ENCODE assay signal across 21 cellular contexts in the genomic region with DNA sequence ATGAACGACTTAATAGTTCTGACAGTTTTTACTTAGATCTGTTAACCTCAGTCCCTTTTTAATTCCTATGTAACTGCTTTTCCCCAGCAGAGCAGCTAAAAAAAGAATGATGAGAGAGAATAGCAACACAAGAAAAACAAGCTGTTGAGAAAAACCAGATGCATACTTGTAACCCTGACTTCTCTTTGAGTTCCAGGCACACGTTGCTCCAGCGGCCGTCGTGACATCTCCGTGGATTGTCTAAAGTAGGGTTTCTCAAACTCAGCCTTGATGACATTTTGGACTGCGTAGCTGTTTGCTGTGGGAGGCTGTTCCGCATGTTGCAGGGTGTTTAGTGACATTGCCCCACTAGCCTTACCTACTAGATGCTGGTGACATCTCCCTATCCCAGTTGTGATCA.
DNase-seq lines count a peak whose midpoint lies in the region; ATAC-seq and TF ChIP-seq lines count a peak whose summit lies in the region.
"Had no signal": no experiment of that assay in that cellular context is flagged by ENCODE, and none has a peak within 500 bp of the region (broad histone marks: within the 10 kb centered on the region; RNA-seq: fewer than 3 reads in every experiment).

No MANE protein-coding gene starts in this region.

- no peaks in the 10 kb centered on the region for H3K27me3 ChIP-seq in BLaER1
- no peaks in the 10 kb centered on the region for H3K27me3 ChIP-seq in left ventricle myocardium inferior (ENCODE audit: low read depth)
- H3K27me3 ChIP-seq in foreskin keratinocyte = no peaks in the 10 kb centered on the region
- H3K27me3 ChIP-seq: BE2C, Peyer's patch had no signal

- DNase-seq in amniotic epithelial cell (ENCODE audit: low read depth) (peak; percentile 79), left ventricle myocardium inferior (no peak), nephron progenitor cell (no peak), T-cell (no peak), foreskin keratinocyte (no peak)
- DNase-seq in stimulated activated CD4-positive, alpha-beta T cell treated with anti-CD3 and anti-CD28 coated beads, Interleukin-15, amount 100 ng/mL, for 24 hours = no peak
- DNase-seq: BE2C; Caco-2; CD4-positive, alpha-beta T cell; GM23248; HCEC 1CT; MM.1S; NCI-H1092 treated with DMSO at 0.1 percent for 48 hours; NCI-H146; NCI-H2081; NCI-H2171 treated with DMSO at 0.1 percent for 48 hours; NCI-H446 treated with DMSO at 0.1 percent for 48 hours; NCI-H69; Peyer's patch had no signal

- 0 out of 2 replicates have a peak overlapping the region, but pooled peaks have one; percentile 11 for H3K4me2 ChIP-seq in BLaER1

- peaks cover 6% of the 10 kb centered on the region for H3K27me3 Mint-ChIP-seq in nephron progenitor cell (ENCODE audit: low read depth, poor library complexity)
- no peaks in the 10 kb centered on the region for H3K27me3 Mint-ChIP-seq in T-cell
- H3K27me3 Mint-ChIP-seq: CD4-positive, alpha-beta T cell had no signal

- H3K4me1 ChIP-seq in BLaER1 (peaks cover 17% of the 10 kb centered on the region), left ventricle myocardium inferior (peaks cover 14% of the 10 kb centered on the region), foreskin keratinocyte (peaks cover 3% of the 10 kb centered on the region)
- H3K4me1 ChIP-seq: Caco-2, Peyer's patch had no signal

- peaks cover 13% of the 10 kb centered on the region for H3K36me3 Mint-ChIP-seq in nephron progenitor cell (ENCODE audit: low read depth)
- peaks cover 41% of the 10 kb centered on the region for H3K36me3 Mint-ChIP-seq in T-cell

- H3K36me3 ChIP-seq in BLaER1 = peaks cover 27% of the 10 kb centered on the region
- no peaks in the 10 kb centered on the region for H3K36me3 ChIP-seq in left ventricle myocardium inferior
- H3K36me3 ChIP-seq: BE2C, Peyer's patch had no signal

- no peak overlapping the region for H3K9ac ChIP-seq in BLaER1
- H3K9ac ChIP-seq: GM23248 had no signal

- no peaks in the 10 kb centered on the region for H4K20me1 ChIP-seq in BLaER1

- H3K9me3 ChIP-seq in BLaER1 (no peaks in the 10 kb centered on the region), left ventricle myocardium inferior (replicated peaks) (no peaks in the 10 kb centered on the region)
- H3K9me3 ChIP-seq: BE2C, Caco-2, Peyer's patch had no signal

- H3K4me1 Mint-ChIP-seq in nephron progenitor cell = peaks cover 24% of the 10 kb centered on the region
- peaks cover 0 to 7% (median 0%) of the 10 kb centered on the region in 3 donors for H3K4me1 Mint-ChIP-seq in T-cell

- H3K4me3 Mint-ChIP-seq in nephron progenitor cell (no peak overlapping the region), T-cell (no peak overlapping the region)
- H3K4me3 Mint-ChIP-seq: CD4-positive, alpha-beta T cell had no signal

- H3K27ac ChIP-seq in BLaER1 (no peak overlapping the region), left ventricle myocardium inferior (replicated peaks) (peak overlapping the region; percentile 69), foreskin keratinocyte (no peak overlapping the region)
- H3K27ac ChIP-seq: GM23248, Peyer's patch had no signal

- CTCF ChIA-PET in T-cell (lab: Charles Lee) = no interaction called here

- intact Hi-C loops in left ventricle myocardium inferior (cut with micrococcal nuclease) = no loop called here

- H3K9me3 Mint-ChIP-seq in nephron progenitor cell (peaks cover 4% of the 10 kb centered on the region), T-cell (no peaks in the 10 kb centered on the region)
- H3K9me3 Mint-ChIP-seq: CD4-positive, alpha-beta T cell had no signal

- POLR2A ChIA-PET in T-cell (lab: Charles Lee) = no interaction called here

- H3K4me3 ChIP-seq in BLaER1 (no peak overlapping the region), left ventricle myocardium inferior (no peak overlapping the region)
- H3K4me3 ChIP-seq: GM23248, Peyer's patch had no signal

- H3K27ac Mint-ChIP-seq in nephron progenitor cell = peak overlapping the region; percentile 79
- H3K27ac Mint-ChIP-seq in T-cell = no peak overlapping the region
- H3K27ac Mint-ChIP-seq: CD4-positive, alpha-beta T cell had no signal

- ATAC-seq in T-cell (replicated peaks in 1 of 4) (no peak), GM19023 (IDR thresholded peaks at IDR 0.05; ENCODE audit: unreplicated experiment) (no peak), foreskin keratinocyte (no peak)

- no peak for TF ChIP-seq CTCF in left ventricle myocardium inferior (IDR thresholded peaks at IDR 0.05; ENCODE audit: borderline replicate concordance)
- no peak for TF ChIP-seq CTCF in nephron progenitor cell (IDR thresholded peaks at IDR 0.05)
- TF ChIP-seq CTCF in foreskin keratinocyte (conservative IDR thresholded peaks at IDR 0.05) = no peak
